19 cellular contexts compared by ENCODE assay signal in genomic region chr5:66722653-66723052, GRCh38.
"Had no signal": no experiment of that assay in that cellular context is flagged by ENCODE, and none has a peak within 500 bp of the region (broad histone marks: within the 10 kb centered on the region; RNA-seq: fewer than 3 reads in every experiment).

No MANE protein-coding gene starts in this region.

- DNase-seq: effector CD4-positive, alpha-beta T cell; endodermal cell; foreskin melanocyte; head of caudate nucleus; kidney; left colon; mesendoderm; naive B cell; nephron progenitor cell; psoas muscle; retina; right lobe of liver; stimulated activated CD4-positive, alpha-beta T cell treated with anti-CD3 and anti-CD28 coated beads, Interleukin-4, amount 100 ng/mL, for 24 hours; tibial artery; upper lobe of left lung had no signal

- H3K36me3 Mint-ChIP-seq: naive B cell had no signal

- H3K27ac Mint-ChIP-seq: endodermal cell; nephron progenitor cell; stimulated activated memory B cell treated with anti-CD40 and anti-IgM and Interleukin-4, amounts not matched to agents 10 μg/mL and 1 μg/mL and 100 μg/mL, for 72 hours; stimulated activated naive CD8-positive, alpha-beta T cell treated with anti-CD3 and anti-CD28 coated beads, Interleukin-15, Interleukin-2, amounts not matched to agents 100 ng/mL and 50 ng/mL, for 24 hours had no signal

- H3K4me1 ChIP-seq: psoas muscle, right lobe of liver, vagina had no signal

- H3K27ac ChIP-seq: hepatocyte, psoas muscle, right lobe of liver, tibial artery, upper lobe of left lung, vagina had no signal

- H3K36me3 ChIP-seq: right lobe of liver, tibial artery, upper lobe of left lung, vagina had no signal

- H3K4me3 Mint-ChIP-seq: endodermal cell; naive B cell; nephron progenitor cell; stimulated activated memory B cell treated with anti-CD40 and anti-IgM and Interleukin-4, amounts not matched to agents 10 μg/mL and 1 μg/mL and 100 μg/mL, for 72 hours; stimulated activated naive CD8-positive, alpha-beta T cell treated with anti-CD3 and anti-CD28 coated beads, Interleukin-15, Interleukin-2, amounts not matched to agents 100 ng/mL and 50 ng/mL, for 24 hours had no signal

- H3K9me3 ChIP-seq: psoas muscle, right lobe of liver, tibial artery, upper lobe of left lung, vagina had no signal

- ATAC-seq: left colon; psoas muscle; right lobe of liver; stimulated activated memory B cell treated with anti-CD40 and anti-IgM and Interleukin-4, amounts not matched to agents 10 μg/mL and 1 μg/mL and 100 μg/mL, for 72 hours had no signal

- H3K27me3 ChIP-seq: hepatocyte, right lobe of liver, tibial artery, upper lobe of left lung, vagina had no signal

- H3K9me3 Mint-ChIP-seq: endodermal cell; naive B cell; nephron progenitor cell; stimulated activated memory B cell treated with anti-CD40 and anti-IgM and Interleukin-4, amounts not matched to agents 10 μg/mL and 1 μg/mL and 100 μg/mL, for 72 hours; stimulated activated naive CD8-positive, alpha-beta T cell treated with anti-CD3 and anti-CD28 coated beads, Interleukin-15, Interleukin-2, amounts not matched to agents 100 ng/mL and 50 ng/mL, for 24 hours had no signal

- H3K4me1 Mint-ChIP-seq: naive B cell had no signal

- H3K27me3 Mint-ChIP-seq: stimulated activated memory B cell treated with anti-CD40 and anti-IgM and Interleukin-4, amounts not matched to agents 10 μg/mL and 1 μg/mL and 100 μg/mL, for 72 hours had no signal

- H3K4me3 ChIP-seq: hepatocyte, psoas muscle, right lobe of liver, tibial artery, upper lobe of left lung, vagina had no signal
